8 cellular contexts compared by ENCODE assay signal in genomic region chr7:75617634-75618234, GRCh38.
DNase-seq lines count a peak whose midpoint lies in the region; ATAC-seq lines count a peak whose summit lies in the region.

No MANE protein-coding gene starts in this region.

- peaks cover 24 to 40% (median 32%) of the 10 kb centered on the region in 3 donors for H3K4me1 Mint-ChIP-seq in IgD-negative memory B cell
- peaks cover 20% of the 10 kb centered on the region for H3K4me1 Mint-ChIP-seq in activated CD4-positive, alpha-beta memory T cell treated with anti-CD3 and anti-CD28 coated beads for 36 hours (ENCODE audit: low read depth)

- H3K36me3 ChIP-seq in H7 (replicated peaks; ENCODE audit: control insufficient read depth, insufficient read depth, low read length) = peaks cover 3% of the 10 kb centered on the region

- peak; percentile 77 for DNase-seq in activated CD4-positive, alpha-beta memory T cell treated with anti-CD3 and anti-CD28 coated beads for 36 hours
- DNase-seq in germinal center (ENCODE audit: low spot score) (peak; percentile 58), H7 (no peak)
- peak; percentile 47 for DNase-seq in stimulated activated CD4-positive, alpha-beta T cell treated with anti-CD3 and anti-CD28 coated beads, Interleukin-1b, Interleukin-23, amount 100 ng/mL, for 48 hours

- peak overlapping the region in 3 of 4 donors; percentile 21 to 92 (median 87) for H3K4me3 Mint-ChIP-seq in IgD-negative memory B cell
- peak overlapping the region; percentile 6 for H3K4me3 Mint-ChIP-seq in activated CD4-positive, alpha-beta memory T cell treated with anti-CD3 and anti-CD28 coated beads for 36 hours

- intact Hi-C loops in activated CD4-positive, alpha-beta memory T cell treated with anti-CD3 and anti-CD28 coated beads for 36 hours (cut with micrococcal nuclease) = no loop called here

- H3K27ac Mint-ChIP-seq in IgD-negative memory B cell = no peak overlapping the region
- peak overlapping the region; percentile 57 for H3K27ac Mint-ChIP-seq in activated CD4-positive, alpha-beta memory T cell treated with anti-CD3 and anti-CD28 coated beads for 36 hours

- CTCF ChIA-PET in activated CD4-positive, alpha-beta memory T cell treated with anti-CD3 and anti-CD28 coated beads for 36 hours (lab: Charles Lee) = interaction anchor here (0.8 kb wide), 2 partner anchors 83 to 144 kb away, joined by 3 read pairs; no protein-coding TSS in a partner anchor

- POLR2A ChIA-PET in activated CD4-positive, alpha-beta memory T cell treated with anti-CD3 and anti-CD28 coated beads for 36 hours (lab: Charles Lee) = interaction anchor here (1.2 kb wide), 1 partner anchor 21 kb away, joined by 3 read pairs; no protein-coding TSS in a partner anchor

- H3K27me3 ChIP-seq in H7 (ENCODE audit: control insufficient read depth, insufficient read depth, low read length) = no peaks in the 10 kb centered on the region

- no peaks in the 10 kb centered on the region for H3K9me3 Mint-ChIP-seq in IgD-negative memory B cell
- H3K9me3 Mint-ChIP-seq in activated CD4-positive, alpha-beta memory T cell treated with anti-CD3 and anti-CD28 coated beads for 36 hours = no peaks in the 10 kb centered on the region

- H3K36me3 Mint-ChIP-seq in IgD-negative memory B cell = peaks cover 3% of the 10 kb centered on the region
- no peaks in the 10 kb centered on the region for H3K36me3 Mint-ChIP-seq in activated CD4-positive, alpha-beta memory T cell treated with anti-CD3 and anti-CD28 coated beads for 36 hours

- ATAC-seq in GM19395 (IDR thresholded peaks at IDR 0.05; ENCODE audit: unreplicated experiment) (no peak), GM21447 (IDR thresholded peaks at IDR 0.05; ENCODE audit: unreplicated experiment) (no peak), HG02884 (IDR thresholded peaks at IDR 0.05; ENCODE audit: unreplicated experiment) (no peak)

- no peak overlapping the region for H3K4me3 ChIP-seq in H7 (ENCODE audit: insufficient read depth, low read depth, low read length)

- H3K27me3 Mint-ChIP-seq in IgD-negative memory B cell = peaks cover 9% of the 10 kb centered on the region
- H3K27me3 Mint-ChIP-seq in activated CD4-positive, alpha-beta memory T cell treated with anti-CD3 and anti-CD28 coated beads for 36 hours = no peaks in the 10 kb centered on the region
